Comparison of ENCODE assay signal across 26 cellular contexts in genomic region chr9:112854657-112855056, GRCh38. TPM values are rescaled to one million over a fixed set of nuclear protein-coding genes. Genes with fewer than 3 reads are reported as not detected.
"Had no signal": no experiment of that assay in that cellular context is flagged by ENCODE, and none has a peak within 500 bp of the region (broad histone marks: within the 10 kb centered on the region; RNA-seq: fewer than 3 reads in every experiment).

No MANE protein-coding gene starts in this region.

- H3K36me3 ChIP-seq: neutrophil, uterus had no signal

- H3K27me3 ChIP-seq: esophagus muscularis mucosa, gastroesophageal sphincter, neutrophil, right atrium auricular region, tibial artery, upper lobe of left lung, uterus had no signal

- H3K27ac ChIP-seq: epithelial cell of prostate, esophagus muscularis mucosa, gastroesophageal sphincter, left ventricle myocardium inferior, lower lobe of right lung, neutrophil, right atrium auricular region, tibial artery, uterus had no signal

- H3K9me3 ChIP-seq: esophagus muscularis mucosa, gastroesophageal sphincter, left ventricle myocardium inferior, lower lobe of right lung, neutrophil, right atrium auricular region, tibial artery, upper lobe of left lung, uterus had no signal

- H3K4me1 ChIP-seq: esophagus muscularis mucosa, gastroesophageal sphincter, left ventricle myocardium inferior, right atrium auricular region, uterus had no signal

- H3K4me3 ChIP-seq: esophagus muscularis mucosa, gastroesophageal sphincter, left ventricle myocardium inferior, lower lobe of right lung, right atrium auricular region, smooth muscle cell, tibial artery, upper lobe of left lung, uterus had no signal

- H3K4me3 Mint-ChIP-seq: memory B cell; naive B cell; stimulated activated memory B cell treated with anti-CD40 and anti-IgM and Interleukin-4, amounts not matched to agents 10 μg/mL and 1 μg/mL and 100 μg/mL, for 72 hours; stimulated activated naive CD8-positive, alpha-beta T cell treated with anti-CD3 and anti-CD28 coated beads, Interleukin-15, Interleukin-2, amounts not matched to agents 100 ng/mL and 50 ng/mL, for 24 hours had no signal

- H3K27ac Mint-ChIP-seq: memory B cell; stimulated activated memory B cell treated with anti-CD40 and anti-IgM and Interleukin-4, amounts not matched to agents 10 μg/mL and 1 μg/mL and 100 μg/mL, for 72 hours; stimulated activated naive CD8-positive, alpha-beta T cell treated with anti-CD3 and anti-CD28 coated beads, Interleukin-15, Interleukin-2, amounts not matched to agents 100 ng/mL and 50 ng/mL, for 24 hours had no signal

- ATAC-seq: gastroesophageal sphincter; lower lobe of right lung; stimulated activated memory B cell treated with anti-CD40 and anti-IgM and Interleukin-4, amounts not matched to agents 10 μg/mL and 1 μg/mL and 100 μg/mL, for 72 hours had no signal

- H3K9me3 Mint-ChIP-seq: memory B cell; naive B cell; stimulated activated memory B cell treated with anti-CD40 and anti-IgM and Interleukin-4, amounts not matched to agents 10 μg/mL and 1 μg/mL and 100 μg/mL, for 72 hours; stimulated activated naive CD8-positive, alpha-beta T cell treated with anti-CD3 and anti-CD28 coated beads, Interleukin-15, Interleukin-2, amounts not matched to agents 100 ng/mL and 50 ng/mL, for 24 hours had no signal

- H3K27me3 Mint-ChIP-seq: memory B cell; naive B cell; stimulated activated memory B cell treated with anti-CD40 and anti-IgM and Interleukin-4, amounts not matched to agents 10 μg/mL and 1 μg/mL and 100 μg/mL, for 72 hours; stimulated activated naive CD8-positive, alpha-beta T cell treated with anti-CD3 and anti-CD28 coated beads, Interleukin-15, Interleukin-2, amounts not matched to agents 100 ng/mL and 50 ng/mL, for 24 hours had no signal

- DNase-seq: cerebellar nuclear complex; dermis blood vessel endothelial cell; effector CD8-positive, alpha-beta T cell; foreskin fibroblast; glutamatergic neuron; islet precursor cell; left ventricle myocardium inferior; lower lobe of right lung; midbrain; naive B cell; stimulated activated CD4-positive, alpha-beta T cell treated with anti-CD3 and anti-CD28 coated beads, Interleukin-2, amount 100 ng/mL, for 48 hours; stimulated activated CD8-positive, alpha-beta memory T cell treated with anti-CD3 and anti-CD28 coated beads, Interleukin-4, amount 100 ng/mL, for 48 hours; uterus had no signal

RNA-seq across cellular contexts. Expression of gene SLC46A2, which starts 36.0 kb away (rescaled TPM):
- total RNA-seq: dermis blood vessel endothelial cell, left ventricle myocardium inferior, smooth muscle cell, temporal lobe, uterus had no signal
- polyA plus RNA-seq: neural cell, smooth muscle cell had no signal
